In genomic region chr3:161540594-161540993, GRCh38 we compare ENCODE assay signal across 3 cellular contexts.
A peak's percentile ranks its signal among the peaks of the same experiment; 100 is the strongest.
TF ChIP-seq lines count a peak whose summit lies in the region.

No MANE protein-coding gene starts in this region.

TF ChIP-seq in SK-N-SH, 30 proteins besides CTCF, POLR2A, EP300 and RAD21 (continued from another document):
- TF ChIP-seq SMC3 (IDR thresholded peaks at IDR 0.05; ENCODE audit: low read depth, low read length) = no peak
- no peak for TF ChIP-seq JUND (IDR thresholded peaks at IDR 0.05)
- TF ChIP-seq, protein P1, sequence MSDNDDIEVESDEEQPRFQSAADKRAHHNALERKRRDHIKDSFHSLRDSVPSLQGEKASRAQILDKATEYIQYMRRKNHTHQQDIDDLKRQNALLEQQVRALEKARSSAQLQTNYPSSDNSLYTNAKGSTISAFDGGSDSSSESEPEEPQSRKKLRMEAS (IDR thresholded peaks at IDR 0.05; ENCODE audit: low read depth) = no peak
- TF ChIP-seq GATA2 (CRISPR knock-in tag; IDR thresholded peaks at IDR 0.05) = no peak
- no peak for TF ChIP-seq FOXJ3 (CRISPR knock-in tag; IDR thresholded peaks at IDR 0.05)
- TF ChIP-seq CHD2 (IDR thresholded peaks at IDR 0.05; ENCODE audit: low read length, partially characterized antibody) = no peak
- no peak for TF ChIP-seq TAF1 (IDR thresholded peaks at IDR 0.05; ENCODE audit: borderline replicate concordance, low read depth, low read length)
- no peak for TF ChIP-seq RCOR1 (IDR thresholded peaks at IDR 0.05; ENCODE audit: low read length)
- no peak for TF ChIP-seq RFX5 (IDR thresholded peaks at IDR 0.05; ENCODE audit: low read length)
- no peak for TF ChIP-seq MXI1 (IDR thresholded peaks at IDR 0.05; ENCODE audit: low read depth, low read length)
- TF ChIP-seq, protein P2, sequence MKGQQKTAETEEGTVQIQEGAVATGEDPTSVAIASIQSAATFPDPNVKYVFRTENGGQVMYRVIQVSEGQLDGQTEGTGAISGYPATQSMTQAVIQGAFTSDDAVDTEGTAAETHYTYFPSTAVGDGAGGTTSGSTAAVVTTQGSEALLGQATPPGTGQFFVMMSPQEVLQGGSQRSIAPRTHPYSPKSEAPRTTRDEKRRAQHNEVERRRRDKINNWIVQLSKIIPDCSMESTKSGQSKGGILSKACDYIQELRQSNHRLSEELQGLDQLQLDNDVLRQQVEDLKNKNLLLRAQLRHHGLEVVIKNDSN (IDR thresholded peaks at IDR 0.05; ENCODE audit: borderline replicate concordance, low read depth) = no peak
- no peak for TF ChIP-seq EZH2phosphoT487 (IDR thresholded peaks at IDR 0.05; ENCODE audit: borderline replicate concordance, low read depth)
- no peak for TF ChIP-seq RXRA (IDR thresholded peaks at IDR 0.05; ENCODE audit: borderline replicate concordance, low read depth)
- TF ChIP-seq ELF1 (IDR thresholded peaks at IDR 0.05) = no peak
- TF ChIP-seq FOXM1 (IDR thresholded peaks at IDR 0.05; ENCODE audit: low read depth) = no peak
- no peak for TF ChIP-seq TEAD4 (IDR thresholded peaks at IDR 0.05; ENCODE audit: borderline replicate concordance, insufficient read depth)
- no peak for TF ChIP-seq IRF3 (IDR thresholded peaks at IDR 0.05; ENCODE audit: low read depth, low read length)
- TF ChIP-seq YY1 (IDR thresholded peaks at IDR 0.05; ENCODE audit: low read depth) = no peak

TF ChIP-seq in SK-N-SH treated with all-trans-retinoic acid at 6 μM for 48 hours, 23 proteins besides CTCF, POLR2A, EP300 and RAD21 (continued from another document):
- TF ChIP-seq CREB5 (CRISPR knock-in tag; IDR thresholded peaks at IDR 0.05; ENCODE audit: low read depth) (no peak), OSR1 (CRISPR knock-in tag; IDR thresholded peaks at IDR 0.05) (no peak), PPARA (CRISPR knock-in tag; IDR thresholded peaks at IDR 0.05; ENCODE audit: borderline replicate concordance) (no peak), ARNTL (CRISPR knock-in tag; IDR thresholded peaks at IDR 0.05; ENCODE audit: borderline replicate concordance, low read depth) (no peak), ZNF70 (CRISPR knock-in tag; IDR thresholded peaks at IDR 0.05) (no peak), GLIS3 (CRISPR knock-in tag; IDR thresholded peaks at IDR 0.05) (no peak), BACH2 (CRISPR knock-in tag; IDR thresholded peaks at IDR 0.05; ENCODE audit: borderline replicate concordance) (no peak), SNAI2 (CRISPR knock-in tag; IDR thresholded peaks at IDR 0.05) (no peak), ISL1 (CRISPR knock-in tag; IDR thresholded peaks at IDR 0.05) (no peak), ZNF565 (CRISPR knock-in tag; conservative IDR thresholded peaks at IDR 0.05; ENCODE audit: low read depth) (no peak), CSDC2 (CRISPR knock-in tag; IDR thresholded peaks at IDR 0.05) (no peak), TOX (CRISPR knock-in tag; IDR thresholded peaks at IDR 0.05; ENCODE audit: borderline replicate concordance) (no peak), PATZ1 (CRISPR knock-in tag; IDR thresholded peaks at IDR 0.05; ENCODE audit: borderline replicate concordance) (no peak), RARB (CRISPR knock-in tag; IDR thresholded peaks at IDR 0.05) (no peak), ESRRG (CRISPR knock-in tag; IDR thresholded peaks at IDR 0.05) (no peak), ZFP3 (CRISPR knock-in tag; IDR thresholded peaks at IDR 0.05) (no peak), POU6F1 (CRISPR knock-in tag; IDR thresholded peaks at IDR 0.05; ENCODE audit: borderline replicate concordance, low read depth) (no peak), TCF4 (CRISPR knock-in tag; IDR thresholded peaks at IDR 0.05; ENCODE audit: borderline replicate concordance) (no peak)

TF ChIP-seq in GM12878, 131 proteins besides CTCF, POLR2A, EP300 and RAD21:
- TF ChIP-seq CREM (IDR thresholded peaks at IDR 0.05; ENCODE audit: low read depth) (no peak), DPF2 (IDR thresholded peaks at IDR 0.05) (0 out of 2 replicates have a peak, but pooled peaks have one; percentile 17)
